ENCODE assay signal across 6 cellular contexts in the genomic region with DNA sequence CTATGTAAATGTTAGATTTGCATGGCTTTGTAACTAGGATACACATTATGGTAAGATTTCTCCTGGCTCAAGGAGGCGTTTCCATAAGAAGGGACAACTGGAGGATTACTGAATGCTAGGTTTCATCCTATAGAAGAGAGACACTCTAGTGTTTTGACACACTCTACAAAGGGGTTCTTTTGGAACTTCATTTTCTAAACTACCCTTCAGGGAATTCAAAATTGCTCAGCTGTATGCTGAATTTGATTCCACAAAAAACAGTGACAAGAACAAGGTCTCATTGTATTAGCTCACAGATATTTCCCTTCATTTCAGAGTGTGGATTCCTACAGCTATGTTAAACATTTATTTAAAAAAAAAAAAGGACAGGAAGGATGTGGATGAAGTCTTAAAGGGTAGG.
"Had no signal": no experiment of that assay in that cellular context is flagged by ENCODE, and none has a peak within 500 bp of the region (broad histone marks: within the 10 kb centered on the region; RNA-seq: fewer than 3 reads in every experiment).

No MANE protein-coding gene starts in this region.

- ATAC-seq: HepG2 had no signal

- H3K27ac ChIP-seq: GM23248, HL-60 had no signal

- H3K4me3 ChIP-seq: GM23248 had no signal

- DNase-seq: GM23248, H9, HCEC 1CT, KBM-7 had no signal
